ENCODE assay signal across 25 cellular contexts in genomic region chr10:1152386-1153252, GRCh38.
DNase-seq lines count a peak whose midpoint lies in the region; ATAC-seq and TF ChIP-seq lines count a peak whose summit lies in the region.
"Had no signal": no experiment of that assay in that cellular context is flagged by ENCODE, and none has a peak within 500 bp of the region (broad histone marks: within the 10 kb centered on the region; RNA-seq: fewer than 3 reads in every experiment).

No MANE protein-coding gene starts in this region.

- peaks cover 21 to 88% (median 71%) of the 10 kb centered on the region in 10 experiments for H3K4me1 ChIP-seq in BLaER1 treated with 17β-estradiol and CSF1 and Interleukin-3, amounts not matched to agents 10 nM and 100 nM
- peaks cover 0 to 17% (median 2%) of the 10 kb centered on the region in 6 donors for H3K4me1 ChIP-seq in spleen
- H3K4me1 ChIP-seq in lower lobe of right lung, result no peaks in the 10 kb centered on the region
- no peaks in the 10 kb centered on the region for H3K4me1 ChIP-seq in gastrocnemius medialis
- H3K4me1 ChIP-seq: ascending aorta, right lobe of liver, SJSA1 had no signal

- no peak overlapping the region for H3K4me3 ChIP-seq in BLaER1 treated with 17β-estradiol and CSF1 and Interleukin-3, amounts not matched to agents 10 nM and 100 nM
- H3K4me3 ChIP-seq in epithelial cell of esophagus (ENCODE audit: low read length) (no peak overlapping the region), spleen (no peak overlapping the region), lower lobe of right lung (no peak overlapping the region), gastrocnemius medialis (no peak overlapping the region)
- H3K4me3 ChIP-seq: ascending aorta, right lobe of liver, SJSA1, thoracic aorta had no signal

- no peak for ATAC-seq in activated CD8-positive, alpha-beta memory T cell treated with anti-CD3 and anti-CD28 coated beads, Interleukin-2, amount 10 ng/mL, durations not matched to agents 7 days and 5 days
- ATAC-seq in lower lobe of right lung, result no peak
- ATAC-seq in gastrocnemius medialis, result no peak
- ATAC-seq: right lobe of liver, T-cell had no signal

- H3K9ac ChIP-seq in BLaER1 treated with 17β-estradiol and CSF1 and Interleukin-3, amounts not matched to agents 10 nM and 100 nM, result no peak overlapping the region

- H3K4me1 Mint-ChIP-seq in activated CD8-positive, alpha-beta memory T cell treated with anti-CD3 and anti-CD28 coated beads, Interleukin-2, amount 10 ng/mL, durations not matched to agents 7 days and 5 days, result peaks cover 5% of the 10 kb centered on the region
- H3K4me1 Mint-ChIP-seq: activated B cell treated with CpG ODN at 0.5 μM for 24 hours had no signal

- CTCF ChIA-PET in activated CD8-positive, alpha-beta memory T cell treated with anti-CD3 and anti-CD28 coated beads, Interleukin-2, amount 10 ng/mL, durations not matched to agents 7 days and 5 days (lab: Charles Lee), result interaction anchor here (0.6 kb wide), 1 partner anchor 268 kb away, joined by 3 read pairs; no protein-coding TSS in a partner anchor

- no peak overlapping the region for H3K27ac Mint-ChIP-seq in activated CD8-positive, alpha-beta memory T cell treated with anti-CD3 and anti-CD28 coated beads, Interleukin-2, amount 10 ng/mL, durations not matched to agents 7 days and 5 days
- H3K27ac Mint-ChIP-seq: activated B cell treated with CpG ODN at 0.5 μM for 24 hours; activated naive CD8-positive, alpha-beta T cell treated with anti-CD3 and anti-CD28 coated beads, Interleukin-2, amount 10 ng/mL, durations not matched to agents 7 days and 5 days; T-cell had no signal

- H3K27me3 ChIP-seq in BLaER1 treated with 17β-estradiol and CSF1 and Interleukin-3, amounts not matched to agents 10 nM and 100 nM, result peaks cover 0 to 10% (median 0%) of the 10 kb centered on the region in 11 experiments; a peak in 1 of 22 replicates
- peaks cover 0 to 9% (median 0%) of the 10 kb centered on the region in 7 donors for H3K27me3 ChIP-seq in spleen (replicated peaks in 1 of 7)
- H3K27me3 ChIP-seq in lower lobe of right lung (ENCODE audit: low read depth), result peaks cover 7% of the 10 kb centered on the region
- no peaks in the 10 kb centered on the region for H3K27me3 ChIP-seq in gastrocnemius medialis
- H3K27me3 ChIP-seq: ascending aorta, BE2C, right lobe of liver had no signal

- no peaks in the 10 kb centered on the region for H3K9me3 Mint-ChIP-seq in activated CD8-positive, alpha-beta memory T cell treated with anti-CD3 and anti-CD28 coated beads, Interleukin-2, amount 10 ng/mL, durations not matched to agents 7 days and 5 days (ENCODE audit: low read depth)
- H3K9me3 Mint-ChIP-seq: activated B cell treated with CpG ODN at 0.5 μM for 24 hours; activated naive CD8-positive, alpha-beta T cell treated with anti-CD3 and anti-CD28 coated beads, Interleukin-2, amount 10 ng/mL, durations not matched to agents 7 days and 5 days; neural crest cell; T-cell had no signal

- intact Hi-C loops in spleen (cut with DNase I; ENCODE audit: low total_unique reads) (no loop called here), lower lobe of right lung (cut with DNase I) (no loop called here), gastrocnemius medialis (cut with DNase I; ENCODE audit: low total_unique reads) (no loop called here)

- no peaks in the 10 kb centered on the region for H3K36me3 Mint-ChIP-seq in activated CD8-positive, alpha-beta memory T cell treated with anti-CD3 and anti-CD28 coated beads, Interleukin-2, amount 10 ng/mL, durations not matched to agents 7 days and 5 days
- H3K36me3 Mint-ChIP-seq: activated naive CD8-positive, alpha-beta T cell treated with anti-CD3 and anti-CD28 coated beads, Interleukin-2, amount 10 ng/mL, durations not matched to agents 7 days and 5 days; T-cell had no signal

- no peak overlapping the region for H3K27ac ChIP-seq in BLaER1 treated with 17β-estradiol and CSF1 and Interleukin-3, amounts not matched to agents 10 nM and 100 nM
- H3K27ac ChIP-seq in spleen (no peak overlapping the region), lower lobe of right lung (no peak overlapping the region), gastrocnemius medialis (no peak overlapping the region)
- H3K27ac ChIP-seq: ascending aorta, right lobe of liver, SJSA1, thoracic aorta had no signal

- peak; percentile 33 for DNase-seq in activated CD8-positive, alpha-beta memory T cell treated with anti-CD3 and anti-CD28 coated beads, Interleukin-2, amount 10 ng/mL, durations not matched to agents 7 days and 5 days
- DNase-seq in epithelial cell of esophagus (ENCODE audit: low read depth) (peak; percentile 11), spleen (peak; percentile 54), NCI-H446 treated with DMSO at 0.1 percent for 48 hours (lab: John Stamatoyannopoulos, UW) (no peak), lower lobe of right lung (no peak), gastrocnemius medialis (no peak)
- DNase-seq: activated B cell treated with CpG ODN at 0.5 μM for 24 hours; activated CD4-positive, alpha-beta T cell treated with anti-CD3 and anti-CD28 coated beads, Interleukin-2, amount 50 U/mL, for 48 hours; activated gamma-delta T cell; activated naive CD8-positive, alpha-beta T cell treated with anti-CD3 and anti-CD28 coated beads, Interleukin-2, amount 10 ng/mL, durations not matched to agents 7 days and 5 days; BE2C; central memory CD4-positive, alpha-beta T cell; COR-L47; NCI-H2081; NCI-H226; NCI-H748 treated with DMSO at 0.1 percent for 48 hours; right lobe of liver; stimulated activated CD4-positive, alpha-beta T cell treated with anti-CD3 and anti-CD28 coated beads, Interleukin-4, amount 100 ng/mL, for 4 hours; stimulated activated naive CD4-positive, alpha-beta T cell had no signal

- H4K20me1 ChIP-seq in BLaER1 treated with 17β-estradiol and CSF1 and Interleukin-3, amounts not matched to agents 10 nM and 100 nM, result peaks cover 0 to 4% (median 0%) of the 10 kb centered on the region in 11 experiments; a peak in 2 of 22 replicates

- peaks cover 2 to 10% (median 7%) of the 10 kb centered on the region in 11 experiments; a peak in 20 of 22 replicates for H3K9me3 ChIP-seq in BLaER1 treated with 17β-estradiol and CSF1 and Interleukin-3, amounts not matched to agents 10 nM and 100 nM (replicated peaks in 1 of 11)
- H3K9me3 ChIP-seq in spleen, result peaks cover 0 to under 1% (median 0%) of the 10 kb centered on the region in 8 donors
- no peaks in the 10 kb centered on the region for H3K9me3 ChIP-seq in lower lobe of right lung
- no peaks in the 10 kb centered on the region for H3K9me3 ChIP-seq in gastrocnemius medialis
- H3K9me3 ChIP-seq: ascending aorta, BE2C, right lobe of liver, SJSA1, thoracic aorta had no signal

- WGBS in spleen, 5 donors, result 86 to 92% (median 90%) methylated on average over 24 to 32 of the region's 32 CpGs

- TF ChIP-seq CTCF in epithelial cell of esophagus (IDR thresholded peaks at IDR 0.05; ENCODE audit: insufficient read depth, low read depth, low read length, missing control alignments), result no peak
- TF ChIP-seq CTCF in spleen (IDR thresholded peaks at IDR 0.05 in 8 of 11, conservative IDR thresholded peaks at IDR 0.05 in 3 of 11), result no peak
- TF ChIP-seq CTCF in lower lobe of right lung (IDR thresholded peaks at IDR 0.05), result no peak
- TF ChIP-seq CTCF in gastrocnemius medialis (IDR thresholded peaks at IDR 0.05 in 4 of 5, conservative IDR thresholded peaks at IDR 0.05 in 1 of 5), result no peak

- H3K36me3 ChIP-seq in BLaER1 treated with 17β-estradiol and CSF1 and Interleukin-3, amounts not matched to agents 10 nM and 100 nM, result no peaks in the 10 kb centered on the region
- no peaks in the 10 kb centered on the region for H3K36me3 ChIP-seq in spleen
- no peaks in the 10 kb centered on the region for H3K36me3 ChIP-seq in lower lobe of right lung
- H3K36me3 ChIP-seq in gastrocnemius medialis, result no peaks in the 10 kb centered on the region
- H3K36me3 ChIP-seq: ascending aorta, BE2C, right lobe of liver, SJSA1, thoracic aorta had no signal

- no peak for TF ChIP-seq POLR2A in spleen (IDR thresholded peaks at IDR 0.05)
- TF ChIP-seq POLR2A in gastrocnemius medialis (IDR thresholded peaks at IDR 0.05), result no peak

- H3K4me3 Mint-ChIP-seq in activated CD8-positive, alpha-beta memory T cell treated with anti-CD3 and anti-CD28 coated beads, Interleukin-2, amount 10 ng/mL, durations not matched to agents 7 days and 5 days, result no peak overlapping the region
- H3K4me3 Mint-ChIP-seq: activated B cell treated with CpG ODN at 0.5 μM for 24 hours; activated naive CD8-positive, alpha-beta T cell treated with anti-CD3 and anti-CD28 coated beads, Interleukin-2, amount 10 ng/mL, durations not matched to agents 7 days and 5 days; neural crest cell; T-cell had no signal

- H3K4me2 ChIP-seq in BLaER1 treated with 17β-estradiol and CSF1 and Interleukin-3, amounts not matched to agents 10 nM and 100 nM, result peak overlapping the region in 9 of 11 experiments; percentile 28 to 94 (median 79); a peak in 17 of 22 replicates

- H3K27me3 Mint-ChIP-seq in activated CD8-positive, alpha-beta memory T cell treated with anti-CD3 and anti-CD28 coated beads, Interleukin-2, amount 10 ng/mL, durations not matched to agents 7 days and 5 days, result peaks cover 2% of the 10 kb centered on the region

- in situ Hi-C loops in gastrocnemius medialis (cut with MboI; ENCODE audit: low sequenced_read_pairs in 4 of 4), result no loop called here

Comparison
In these comparisons a context has a peak if more than half of its experiments do, and no peak if none do; other contexts are left out.
1. DNase-seq: peak in activated CD8-positive, alpha-beta memory T cell treated with anti-CD3 and anti-CD28 coated beads, Interleukin-2, amount 10 ng/mL, durations not matched to agents 7 days and 5 days (single experiment), epithelial cell of esophagus (single experiment) and spleen (single experiment); none in NCI-H446 treated with DMSO at 0.1 percent for 48 hours (single experiment), lower lobe of right lung (single experiment) and gastrocnemius medialis (0 of 2).